In genomic region chr3:38039899-38040261, GRCh38 we compare ENCODE assay signal across 8 cellular contexts. TPM values are rescaled to one million over a fixed set of nuclear protein-coding genes. Genes with fewer than 3 reads are reported as not detected.
A peak's percentile ranks its signal among the peaks of the same experiment; 100 is the strongest.
DNase-seq lines count a peak whose midpoint lies in the region; ATAC-seq and TF ChIP-seq lines count a peak whose summit lies in the region.

No MANE protein-coding gene starts in this region.

- no peak overlapping the region for H3K27ac ChIP-seq in tibial artery

- no peaks in the 10 kb centered on the region for H3K27me3 ChIP-seq in tibial artery

- H3K27ac Mint-ChIP-seq in WTC11, result no peak overlapping the region

- DNase-seq in AG20443 (ENCODE audit: low spot score) (peak; percentile 71), WTC11 (ENCODE audit: low spot score) (no peak), epithelial cell of esophagus (ENCODE audit: low read depth) (peak; percentile 57), mucosa of gallbladder (ENCODE audit: low spot score) (peak; percentile 73), tibial artery (peak; percentile 82 to 83), NCI-H82 (lab: John Stamatoyannopoulos, UW) (no peak)

- ATAC-seq in GM19035 (IDR thresholded peaks at IDR 0.05; ENCODE audit: unreplicated experiment), result peak; percentile 62
- peak; percentile 44 for ATAC-seq in HG03354 (IDR thresholded peaks at IDR 0.05; ENCODE audit: poor library complexity, severe bottlenecking, unreplicated experiment)
- ATAC-seq in WTC11, result peak; percentile 71

- H3K4me3 ChIP-seq in epithelial cell of esophagus (ENCODE audit: low read length), result no peak overlapping the region
- H3K4me3 ChIP-seq in tibial artery, result peak overlapping the region; percentile 47 to 55

- no peak for TF ChIP-seq CTCF in WTC11 (IDR thresholded peaks at IDR 0.05)
- TF ChIP-seq CTCF in epithelial cell of esophagus (IDR thresholded peaks at IDR 0.05; ENCODE audit: insufficient read depth, low read depth, low read length, missing control alignments), result peak; percentile 34
- TF ChIP-seq CTCF in tibial artery (IDR thresholded peaks at IDR 0.05), result peak; percentile 35 to 42

- H3K4me1 Mint-ChIP-seq in WTC11, result peaks cover 18% of the 10 kb centered on the region

- H3K36me3 ChIP-seq in tibial artery, result no peaks in the 10 kb centered on the region

- H3K9me3 Mint-ChIP-seq in WTC11, result no peaks in the 10 kb centered on the region

- intact Hi-C loops in tibial artery (cut with DNase I; ENCODE audit: low total_unique reads), result loop anchor here (5.0 to 10.0 kb wide), 3 partner anchors 38 to 125 kb away; partner anchors contain the start of genes ACAA1, MYD88 and OXSR1

- CTCF ChIA-PET in WTC11 (lab: Charles Lee), result interaction anchor here (1.3 to 1.9 kb wide), 4 partner anchors 10 to 43 kb away, joined by 5 to 11 read pairs (median 8); partner anchors contain the start of gene PLCD1

- H3K36me3 Mint-ChIP-seq in WTC11, result no peaks in the 10 kb centered on the region

- POLR2A ChIA-PET in WTC11 (lab: Charles Lee), result no interaction called here

- no peaks in the 10 kb centered on the region for H3K9me3 ChIP-seq in tibial artery

- peaks cover 46% of the 10 kb centered on the region for H3K27me3 Mint-ChIP-seq in WTC11 (ENCODE audit: low read depth)

- peak overlapping the region; percentile 66 for H3K4me3 Mint-ChIP-seq in WTC11

- H3K4me1 ChIP-seq in tibial artery, result peaks cover 0 to 14% (median 10%) of the 10 kb centered on the region in 4 donors

TF ChIP-seq in WTC11, 78 proteins besides CTCF, POLR2A, EP300 and RAD21:
- TF ChIP-seq ZNF512 (CRISPR knock-in tag; IDR thresholded peaks at IDR 0.05; ENCODE audit: borderline replicate concordance), result no peak
- TF ChIP-seq ZNF263 (CRISPR knock-in tag; IDR thresholded peaks at IDR 0.05; ENCODE audit: low read depth), result no peak
- no peak for TF ChIP-seq TP53 (CRISPR knock-in tag; IDR thresholded peaks at IDR 0.05)
- no peak for TF ChIP-seq ZNF317 (CRISPR knock-in tag; IDR thresholded peaks at IDR 0.05; ENCODE audit: borderline replicate concordance, low read depth)
- no peak for TF ChIP-seq E2F1 (CRISPR knock-in tag; IDR thresholded peaks at IDR 0.05)
- TF ChIP-seq FOXJ3 (CRISPR knock-in tag; IDR thresholded peaks at IDR 0.05; ENCODE audit: borderline replicate concordance), result no peak
TF ChIP-seq in WTC11: peak in this region for 0.

RNA-seq across cellular contexts. Expression of gene DLEC1, which starts 0.9 kb away (rescaled TPM):
- total RNA-seq in WTC11 (2021) (0.81 to 1.4 TPM (median 1.1 TPM) in 3 replicates), mucosa of gallbladder (4.7 TPM)

RNA-seq across cellular contexts. Expression of gene PLCD1, which starts 10.4 kb away (rescaled TPM):
- 29.9 to 33.3 TPM (median 32.6 TPM) in 3 replicates for total RNA-seq in WTC11 (2021)
- total RNA-seq in mucosa of gallbladder, result 43.9 TPM

RNA-seq across cellular contexts. Expression of gene VILL, which starts 49.3 kb away (rescaled TPM):
- total RNA-seq in WTC11 (2021) (4.7 to 5.9 TPM (median 4.7 TPM) in 3 replicates), mucosa of gallbladder (131 TPM)

Comparison
In these comparisons a context has a peak if more than half of its experiments do, and no peak if none do; other contexts are left out.
1. DNase-seq: peak in AG20443 (single experiment), epithelial cell of esophagus (single experiment), mucosa of gallbladder (single experiment) and tibial artery (2 of 2); none in WTC11 (single experiment) and NCI-H82 (single experiment).
2. RNA of gene VILL, which starts 49.3 kb away (total RNA-seq): 131 TPM in mucosa of gallbladder (single experiment); 4.7 to 5.9 TPM in WTC11; every median in the first group is over 10 times any median in the second.
3. Peak in every context shown above with its lines, with median percentiles within 50 percentile points of each other: ATAC-seq.